Comparison of ENCODE assay signal across 8 cellular contexts in the genomic region with DNA sequence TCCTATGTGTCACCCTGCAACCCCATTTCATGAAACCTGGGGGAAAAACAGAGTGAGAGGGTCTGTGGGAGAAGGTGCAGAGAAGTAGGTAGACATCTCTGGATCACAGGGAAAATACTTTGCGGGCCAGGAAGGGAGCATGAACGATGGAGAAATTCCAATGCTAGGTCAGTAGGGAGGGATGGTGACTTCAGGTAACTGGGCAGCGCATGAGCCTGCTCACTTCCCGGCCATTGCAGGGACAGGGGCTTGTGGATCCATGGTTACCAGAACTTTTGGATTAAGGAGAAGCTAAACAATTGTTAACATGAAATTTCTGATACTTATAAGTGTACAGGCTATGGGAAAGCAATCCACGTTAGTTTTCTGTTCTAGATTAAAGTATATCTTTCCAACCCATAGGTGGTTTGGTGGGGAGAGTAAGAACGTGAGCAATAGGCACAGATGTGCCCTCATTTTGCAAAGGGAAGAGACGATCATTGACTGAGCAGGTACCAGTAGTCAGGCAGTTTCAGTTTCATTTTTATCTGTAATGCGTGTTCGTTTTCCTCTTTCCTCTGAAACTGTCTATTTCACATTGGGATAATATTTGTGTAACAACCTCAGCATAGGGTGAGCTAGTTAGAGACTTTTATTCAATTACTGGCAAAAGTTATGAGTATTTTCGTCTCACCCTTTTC.
A peak's percentile ranks its signal among the peaks of the same experiment; 100 is the strongest.
DNase-seq lines count a peak whose midpoint lies in the region; ATAC-seq and TF ChIP-seq lines count a peak whose summit lies in the region.

No MANE protein-coding gene starts in this region.

- peak overlapping the region; percentile 61 for H3K4me3 Mint-ChIP-seq in activated CD4-positive, alpha-beta T cell treated with anti-CD3 and anti-CD28 coated beads, Interleukin-2, amount 10 ng/mL, durations not matched to agents 7 days and 5 days
- peak overlapping the region; percentile 75 for H3K4me3 Mint-ChIP-seq in activated B cell treated with CpG ODN at 0.5 μM for 24 hours
- no peak overlapping the region for H3K4me3 Mint-ChIP-seq in osteocyte (ENCODE audit: unreplicated experiment)

- intact Hi-C loops in activated B cell treated with CpG ODN at 0.5 μM for 24 hours (cut with micrococcal nuclease), result no loop called here

- POLR2A ChIA-PET in activated CD4-positive, alpha-beta T cell treated with anti-CD3 and anti-CD28 coated beads, Interleukin-2, amount 10 ng/mL, durations not matched to agents 7 days and 5 days (lab: Charles Lee), result no interaction called here
- POLR2A ChIA-PET in activated B cell treated with CpG ODN at 0.5 μM for 24 hours (lab: Charles Lee), result no interaction called here

- H3K27ac Mint-ChIP-seq in activated CD4-positive, alpha-beta T cell treated with anti-CD3 and anti-CD28 coated beads, Interleukin-2, amount 10 ng/mL, durations not matched to agents 7 days and 5 days, result peak overlapping the region; percentile 84
- H3K27ac Mint-ChIP-seq in activated B cell treated with CpG ODN at 0.5 μM for 24 hours (no peak overlapping the region), osteocyte (ENCODE audit: unreplicated experiment) (no peak overlapping the region)

- peaks cover 2% of the 10 kb centered on the region for H3K27me3 Mint-ChIP-seq in activated CD4-positive, alpha-beta T cell treated with anti-CD3 and anti-CD28 coated beads, Interleukin-2, amount 10 ng/mL, durations not matched to agents 7 days and 5 days
- H3K27me3 Mint-ChIP-seq in activated B cell treated with CpG ODN at 0.5 μM for 24 hours (peaks cover 6% of the 10 kb centered on the region), osteocyte (ENCODE audit: unreplicated experiment) (no peaks in the 10 kb centered on the region)

- peaks cover 2% of the 10 kb centered on the region for H3K9me3 Mint-ChIP-seq in activated CD4-positive, alpha-beta T cell treated with anti-CD3 and anti-CD28 coated beads, Interleukin-2, amount 10 ng/mL, durations not matched to agents 7 days and 5 days
- no peaks in the 10 kb centered on the region for H3K9me3 Mint-ChIP-seq in activated B cell treated with CpG ODN at 0.5 μM for 24 hours
- peaks cover 6% of the 10 kb centered on the region for H3K9me3 Mint-ChIP-seq in osteocyte (ENCODE audit: unreplicated experiment)

- ATAC-seq in HG03060 (IDR thresholded peaks at IDR 0.05; ENCODE audit: low read depth, unreplicated experiment), result peak; percentile 80
- ATAC-seq in activated B cell treated with CpG ODN at 0.5 μM for 24 hours (ENCODE audit: low read depth), result no peak
- ATAC-seq in stimulated activated naive CD8-positive, alpha-beta T cell treated with anti-CD3 and anti-CD28 coated beads, Interleukin-15, Interleukin-2, amounts not matched to agents 100 U/mL and 50 U/mL, for 24 hours, result peak; percentile 68

- no peak for TF ChIP-seq CTCF in activated B cell treated with CpG ODN at 0.5 μM for 24 hours (IDR thresholded peaks at IDR 0.05)
- TF ChIP-seq CTCF in GM20000 (IDR thresholded peaks at IDR 0.05; ENCODE audit: extremely low read depth, missing control alignments), result no peak
- TF ChIP-seq CTCF in osteocyte (IDR thresholded peaks at IDR 0.05), result no peak

- CTCF ChIA-PET in activated CD4-positive, alpha-beta T cell treated with anti-CD3 and anti-CD28 coated beads, Interleukin-2, amount 10 ng/mL, durations not matched to agents 7 days and 5 days (lab: Charles Lee), result interaction anchor here (1.4 to 1.5 kb wide), 2 partner anchors 13 to 17 kb away, joined by 3 to 6 read pairs; no protein-coding TSS in a partner anchor
- CTCF ChIA-PET in activated B cell treated with CpG ODN at 0.5 μM for 24 hours (lab: Charles Lee), result no interaction called here

- peak; percentile 33 for DNase-seq in activated CD4-positive, alpha-beta T cell treated with anti-CD3 and anti-CD28 coated beads, Interleukin-2, amount 10 ng/mL, durations not matched to agents 7 days and 5 days
- DNase-seq in activated CD4-positive, alpha-beta T cell treated with anti-CD3 and anti-CD28 coated beads, Interleukin-2, amount 50 U/mL, for 48 hours, result no peak
- DNase-seq in activated B cell treated with CpG ODN at 0.5 μM for 24 hours, result no peak
- no peak for DNase-seq in stimulated activated naive CD8-positive, alpha-beta T cell treated with anti-CD3 and anti-CD28 coated beads, Interleukin-15, Interleukin-2, amounts not matched to agents 100 U/mL and 50 U/mL, for 24 hours
- no peak for DNase-seq in GM20000 (ENCODE audit: low spot score)
- no peak for DNase-seq in osteocyte (ENCODE audit: extremely low spot score, unreplicated experiment)
- DNase-seq in dedifferentiated amniotic fluid mesenchymal stem cell (ENCODE audit: extremely low spot score), result no peak

- no peaks in the 10 kb centered on the region for H3K36me3 Mint-ChIP-seq in activated CD4-positive, alpha-beta T cell treated with anti-CD3 and anti-CD28 coated beads, Interleukin-2, amount 10 ng/mL, durations not matched to agents 7 days and 5 days (ENCODE audit: low read depth)
- no peaks in the 10 kb centered on the region for H3K36me3 Mint-ChIP-seq in activated B cell treated with CpG ODN at 0.5 μM for 24 hours (ENCODE audit: low read depth)
- no peaks in the 10 kb centered on the region for H3K36me3 Mint-ChIP-seq in osteocyte (ENCODE audit: unreplicated experiment)

- H3K4me1 Mint-ChIP-seq in activated CD4-positive, alpha-beta T cell treated with anti-CD3 and anti-CD28 coated beads, Interleukin-2, amount 10 ng/mL, durations not matched to agents 7 days and 5 days, result peaks cover 20% of the 10 kb centered on the region
- H3K4me1 Mint-ChIP-seq in activated B cell treated with CpG ODN at 0.5 μM for 24 hours (peaks cover 10% of the 10 kb centered on the region), osteocyte (ENCODE audit: unreplicated experiment) (peaks cover 5% of the 10 kb centered on the region)
